Comparison of ENCODE assay signal across 8 cellular contexts in the genomic region with DNA sequence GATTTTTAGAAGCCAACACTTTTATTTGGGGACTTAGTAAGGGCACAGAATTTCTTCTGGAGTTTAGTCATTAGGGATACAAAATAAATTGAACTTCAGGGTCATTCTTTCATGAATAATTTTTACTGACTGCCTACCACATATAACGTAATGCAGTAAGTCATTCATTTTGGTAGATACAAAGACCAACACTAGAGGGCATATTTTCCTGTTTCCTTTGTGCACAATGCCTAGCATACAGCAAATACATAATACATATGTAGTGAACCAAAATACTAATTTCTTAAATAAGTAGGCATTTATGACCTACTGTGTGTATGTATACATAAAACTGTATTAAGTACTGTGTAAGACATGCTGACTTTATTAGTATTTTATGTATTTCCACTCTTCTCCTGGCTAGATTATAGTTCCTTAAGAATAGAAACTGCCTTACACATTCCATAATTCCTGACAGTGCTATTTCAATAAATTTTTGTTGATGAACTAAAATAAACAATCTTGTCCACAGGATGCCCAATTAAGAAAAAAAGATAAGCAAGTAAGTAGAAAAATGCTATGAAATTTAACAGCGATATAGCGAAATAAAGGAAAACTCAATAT. TPM values are rescaled to one million over a fixed set of nuclear protein-coding genes. Genes with fewer than 3 reads are reported as not detected.
DNase-seq lines count a peak whose midpoint lies in the region; ATAC-seq and TF ChIP-seq lines count a peak whose summit lies in the region.

No MANE protein-coding gene starts in this region.

- H3K27me3 ChIP-seq in WERI-Rb-1 (ENCODE audit: insufficient read depth, low read depth, severe bottlenecking): no peaks in the 10 kb centered on the region

- H3K4me3 ChIP-seq in WERI-Rb-1 (ENCODE audit: low read depth, low read length): no peak overlapping the region

- no peaks in the 10 kb centered on the region for H3K9me3 ChIP-seq in WERI-Rb-1 (ENCODE audit: severe bottlenecking)

- DNase-seq in NCI-H2171 treated with DMSO at 0.1 percent for 48 hours (lab: John Stamatoyannopoulos, UW) (peak; percentile 39), NCI-H2171 (lab: John Stamatoyannopoulos, UW) (no peak), H4 (ENCODE audit: low spot score) (peak; percentile 53), NCI-H1092 treated with DMSO at 0.1 percent for 48 hours (lab: John Stamatoyannopoulos, UW) (peak; percentile 39), WERI-Rb-1 (no peak), left cardiac atrium (no peak), stromal cell of bone marrow (ENCODE audit: low read depth) (peak; percentile 38)

- no peaks in the 10 kb centered on the region for H3K36me3 ChIP-seq in WERI-Rb-1

- peak; percentile 36 for TF ChIP-seq CTCF in WERI-Rb-1 (IDR thresholded peaks at IDR 0.05; ENCODE audit: low read depth, low read length)

- no peak overlapping the region for H3K27ac ChIP-seq in WERI-Rb-1

- intact Hi-C loops in left cardiac atrium (cut with DNase I): no loop called here

- peak; percentile 34 to 70 for ATAC-seq in left cardiac atrium
- no peak for ATAC-seq in HG02884 (IDR thresholded peaks at IDR 0.05; ENCODE audit: unreplicated experiment)

RNA-seq across cellular contexts. Expression of a gene that starts 47.9 kb away (rescaled TPM):
- 31.8 and 41.8 TPM in 2 replicates for total RNA-seq in H4 (2014; rRNA removed; shearing (Covaris generic))
- 10 to 100 TPM; 55.4 to 61.9 TPM for total RNA-seq in left cardiac atrium

Comparison
In these comparisons a context has a peak if more than half of its experiments do, and no peak if none do; other contexts are left out.
1. DNase-seq: peak in NCI-H2171 treated with DMSO at 0.1 percent for 48 hours (single experiment), H4 (single experiment), NCI-H1092 treated with DMSO at 0.1 percent for 48 hours (single experiment) and stromal cell of bone marrow (single experiment); none in NCI-H2171 (single experiment), WERI-Rb-1 (single experiment) and left cardiac atrium (single experiment).